9 cellular contexts compared by ENCODE assay signal in the genomic region with DNA sequence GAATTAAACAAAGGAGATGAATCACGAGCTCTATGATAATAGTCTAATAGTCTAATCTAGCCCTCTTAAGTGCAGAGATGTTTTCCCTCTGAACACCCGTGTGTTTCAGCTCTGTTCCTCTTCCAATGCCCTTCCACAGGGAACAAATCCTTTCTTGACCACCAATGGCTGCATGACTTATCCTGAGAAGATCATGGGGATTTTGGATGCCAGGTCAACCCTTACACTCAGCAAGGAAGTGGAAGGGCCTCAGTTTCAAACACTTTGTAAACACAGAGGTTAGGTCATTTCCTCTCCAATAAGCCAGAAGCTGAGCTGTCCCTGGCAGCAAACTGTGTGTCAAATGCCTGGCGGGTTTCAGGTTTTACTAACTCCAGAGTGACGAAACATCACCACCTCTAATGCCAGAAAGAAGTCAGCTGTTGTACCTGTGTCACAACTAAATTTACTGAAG.
DNase-seq lines count a peak whose midpoint lies in the region; ATAC-seq, FAIRE-seq and TF ChIP-seq lines count a peak whose summit lies in the region.
"Had no signal": no experiment of that assay in that cellular context is flagged by ENCODE, and none has a peak within 500 bp of the region (broad histone marks: within the 10 kb centered on the region; RNA-seq: fewer than 3 reads in every experiment).

No MANE protein-coding gene starts in this region.

- TF ChIP-seq POLR2A in H54 (IDR thresholded peaks at IDR 0.05; ENCODE audit: low read depth, low read length) (no peak), prostate gland (IDR thresholded peaks at IDR 0.05) (peak; percentile 9)

- peak; percentile 78 for DNase-seq in H54 (ENCODE audit: insufficient read length, low spot score)
- peak; percentile 81 for DNase-seq in RWPE2 (ENCODE audit: low spot score)
- peak; percentile 90 for DNase-seq in fibroblast of gingiva (ENCODE audit: low read depth)
- DNase-seq in prostate gland (ENCODE audit: low spot score) = peak; percentile 84
- no peak for DNase-seq in epidermal melanocyte (ENCODE audit: insufficient read length, low spot score)

- intact Hi-C loops in prostate gland (cut with DNase I) = no loop called here

- peaks cover 17% of the 10 kb centered on the region for H3K36me3 ChIP-seq in RWPE2 (ENCODE audit: low read depth)
- no peaks in the 10 kb centered on the region for H3K36me3 ChIP-seq in prostate gland
- H3K36me3 ChIP-seq: ovary had no signal

- ATAC-seq in RWPE2 (ENCODE audit: low read depth) (peak; percentile 96), HG03520 (IDR thresholded peaks at IDR 0.05; ENCODE audit: unreplicated experiment) (no peak), GM19324 (IDR thresholded peaks at IDR 0.05; ENCODE audit: low FRiP score, unreplicated experiment) (no peak), GM18867 (IDR thresholded peaks at IDR 0.05; ENCODE audit: unreplicated experiment) (no peak)

- no peak overlapping the region for H3K4me3 ChIP-seq in RWPE2 (ENCODE audit: severe bottlenecking)
- no peak overlapping the region for H3K4me3 ChIP-seq in prostate gland
- H3K4me3 ChIP-seq: ovary had no signal

- no peaks in the 10 kb centered on the region for H3K9me3 ChIP-seq in RWPE2 (ENCODE audit: severe bottlenecking)
- no peaks in the 10 kb centered on the region for H3K9me3 ChIP-seq in prostate gland
- H3K9me3 ChIP-seq: ovary had no signal

- WGBS in prostate gland = 41% methylated on average over 4 of the region's 4 CpGs

- H3K4me1 ChIP-seq in RWPE2 (ENCODE audit: insufficient read depth, poor library complexity, severe bottlenecking) (peaks cover 41% of the 10 kb centered on the region), prostate gland (replicated peaks) (no peaks in the 10 kb centered on the region)

- H3K27ac ChIP-seq in RWPE2 (ENCODE audit: poor library complexity, severe bottlenecking) = peak overlapping the region; percentile 91
- H3K27ac ChIP-seq in prostate gland = peak overlapping the region; percentile 44 to 52
- H3K27ac ChIP-seq: ovary had no signal

- FAIRE-seq in H54 (lab: Jason Lieb, UNC) = peak; percentile 99

- TF ChIP-seq CTCF in RWPE2 (IDR thresholded peaks at IDR 0.05; ENCODE audit: poor library complexity, severe bottlenecking) (no peak), prostate gland (IDR thresholded peaks at IDR 0.05) (no peak)

- H3K27me3 ChIP-seq in RWPE2 (ENCODE audit: insufficient read depth, poor library complexity, severe bottlenecking) (no peaks in the 10 kb centered on the region), prostate gland (replicated peaks; ENCODE audit: insufficient read depth) (no peaks in the 10 kb centered on the region)
- H3K27me3 ChIP-seq: ovary had no signal
